In genomic region chr19:46863818-46864629, GRCh38 we compare ENCODE assay signal across 8 cellular contexts. TPM values are rescaled to one million over a fixed set of nuclear protein-coding genes. Genes with fewer than 3 reads are reported as not detected.
A peak's percentile ranks its signal among the peaks of the same experiment; 100 is the strongest.
DNase-seq lines count a peak whose midpoint lies in the region; ATAC-seq and TF ChIP-seq lines count a peak whose summit lies in the region.

No MANE protein-coding gene starts in this region.

- no peak overlapping the region for H3K27ac ChIP-seq in ovary

- TF ChIP-seq EP300 in ovary (IDR thresholded peaks at IDR 0.05): no peak

- H3K36me3 ChIP-seq in ovary: no peaks in the 10 kb centered on the region

- H3K4me3 ChIP-seq in ovary: no peak overlapping the region

- no peak for ATAC-seq in HG03135 (IDR thresholded peaks at IDR 0.05; ENCODE audit: unreplicated experiment)
- ATAC-seq in GM19035 (IDR thresholded peaks at IDR 0.05; ENCODE audit: unreplicated experiment): no peak
- ATAC-seq in GM21526 (IDR thresholded peaks at IDR 0.05; ENCODE audit: low FRiP score, unreplicated experiment): no peak

- DNase-seq in Daoy (ENCODE audit: low read depth) (peak; percentile 80), NCI-H69 (lab: John Stamatoyannopoulos, UW) (peak; percentile 61), fibroblast of gingiva (ENCODE audit: low read depth) (peak; percentile 86), retina (peak; percentile 33), ovary (no peak)

- peaks cover 16% of the 10 kb centered on the region for H3K4me1 ChIP-seq in ovary (ENCODE audit: insufficient read depth)

- no peaks in the 10 kb centered on the region for H3K27me3 ChIP-seq in ovary

- TF ChIP-seq CTCF in ovary (IDR thresholded peaks at IDR 0.05): no peak

- H3K9me3 ChIP-seq in ovary: no peaks in the 10 kb centered on the region

- TF ChIP-seq POLR2A in ovary (IDR thresholded peaks at IDR 0.05): no peak

- 6 to 15% (median 7%) methylated on average over 6 of the region's 6 CpGs for WGBS in ovary, 3 donors

- intact Hi-C loops in ovary (cut with DNase I): loop anchor here in 3 of 4 donors (5.0 kb wide), 2 partner anchors 113 to 128 kb away; no protein-coding TSS in a partner anchor

RNA-seq across cellular contexts. Expression of gene ARHGAP35, which starts 3.2 kb away (rescaled TPM):
- total RNA-seq in Daoy (2014; rRNA removed; shearing (Covaris generic)): 17.9 and 20.3 TPM in 2 replicates
- total RNA-seq in ovary: 10 to 100 TPM; 20.9 to 74.8 (median 51.2) TPM
- 10 to 100 TPM; 23.1 to 32.5 TPM for polyA plus RNA-seq in ovary

RNA-seq across cellular contexts. Expression of gene AP2S1, which starts 13.4 kb away (rescaled TPM):
- 280 and 304 TPM in 2 replicates for total RNA-seq in Daoy (2014; rRNA removed; shearing (Covaris generic))
- 10 to 100 TPM; 39.9 to 86.3 (median 57.0) TPM for total RNA-seq in ovary
- polyA plus RNA-seq in ovary: 10 to 100 TPM; 57.0 to 78.2 TPM

Comparison
In these comparisons a context has a peak if more than half of its experiments do, and no peak if none do; other contexts are left out.
1. DNase-seq: peak in Daoy (single experiment), NCI-H69 (single experiment), fibroblast of gingiva (single experiment) and retina (single experiment); none in ovary (0 of 5).